In genomic region chr11:5249807-5250396, GRCh38 we compare ENCODE assay signal across 13 cellular contexts. TPM values are rescaled to one million over a fixed set of nuclear protein-coding genes. Genes with fewer than 3 reads are reported as not detected.
DNase-seq lines count a peak whose midpoint lies in the region; ATAC-seq, FAIRE-seq and TF ChIP-seq lines count a peak whose summit lies in the region.
"Not testable (repeated sequence)": the region's sequence is repeated elsewhere in the genome, so short reads cannot be mapped to it uniquely, and the experiment has no call there.
"Had no signal": no experiment of that assay in that cellular context is flagged by ENCODE, and none has a peak within 500 bp of the region (broad histone marks: within the 10 kb centered on the region; RNA-seq: fewer than 3 reads in every experiment).

TSS of gene HBG1 (minus strand) at chr11:5249857. CDS start at chr11:5249804, 53 bp downstream.

- ATAC-seq in left lobe of liver = peak; percentile 36

- TF ChIP-seq CTCF in fibroblast of pulmonary artery (IDR thresholded peaks at IDR 0.05; ENCODE audit: low read length, missing control alignments) = not testable (repeated sequence)

- H3K4me1 ChIP-seq in adipocyte (ENCODE audit: control insufficient read depth, insufficient read depth, low read length) = not testable (repeated sequence)

- not testable (repeated sequence) for H3K4me3 ChIP-seq in adipocyte (ENCODE audit: low read length); fibroblast of pulmonary artery (replicated peaks; ENCODE audit: low read depth, low read length)

- FAIRE-seq in H54 (lab: Jason Lieb, UNC) = peak; percentile 68

- H3K27me3 ChIP-seq in adipocyte (replicated peaks; ENCODE audit: control insufficient read depth, insufficient read depth, low read length) = peaks cover 13% of the 10 kb centered on the region

- H3K9me3 ChIP-seq in adipocyte (ENCODE audit: control insufficient read depth, low read length) = not testable (repeated sequence)

- TF ChIP-seq POLR2A in H54 (IDR thresholded peaks at IDR 0.05; ENCODE audit: low read depth, low read length) = not testable (repeated sequence)

- not testable (repeated sequence) for DNase-seq in H54 (ENCODE audit: insufficient read length, low spot score); cerebellum (ENCODE audit: low spot score); left lobe of liver (ENCODE audit: low spot score)
- peak; percentile 72 for DNase-seq in adipocyte (ENCODE audit: low read depth)
- DNase-seq in fibroblast of gingiva (ENCODE audit: low read depth) = peak; percentile 8
- peak; percentile 29 for DNase-seq in fibroblast of pulmonary artery (ENCODE audit: low read depth)
- DNase-seq in stromal cell of bone marrow (ENCODE audit: low read depth) = peak; percentile 6

- not testable (repeated sequence) for H3K36me3 ChIP-seq in adipocyte (ENCODE audit: control insufficient read depth, insufficient read depth, low read length, severe bottlenecking)

- not testable (repeated sequence) for H3K9ac ChIP-seq in adipocyte (ENCODE audit: low read length)

RNA-seq across cellular contexts. Expression of gene HBG1, which starts in this region (rescaled TPM):
- 510 TPM for total RNA-seq in cerebellum
- 2.5 TPM for total RNA-seq in left lobe of liver
- total RNA-seq: Calu3; CD4-positive, alpha-beta T cell; Daoy; G401; GM23338; HFFc6 had no signal
